ENCODE assay signal across 18 cellular contexts in the genomic region with DNA sequence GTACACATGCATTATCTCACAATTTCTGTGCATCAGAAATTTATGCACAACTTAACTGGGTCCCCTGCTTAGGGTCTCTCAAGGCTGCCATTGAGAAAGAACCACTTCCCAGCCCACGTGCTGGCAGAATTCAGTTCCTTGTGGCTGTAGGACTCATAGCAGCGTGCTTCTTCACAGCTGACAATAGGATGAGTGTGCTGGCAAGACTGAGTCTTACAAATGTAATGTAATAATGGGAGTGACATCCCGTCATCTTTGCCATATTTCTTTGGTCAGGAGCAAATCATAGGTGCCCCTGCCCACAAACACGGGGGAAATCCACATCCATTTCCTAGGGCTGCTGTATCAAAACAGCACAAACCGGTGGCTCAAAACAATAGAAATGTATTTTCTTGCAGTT.
DNase-seq lines count a peak whose midpoint lies in the region; TF ChIP-seq lines count a peak whose summit lies in the region.
"Had no signal": no experiment of that assay in that cellular context is flagged by ENCODE, and none has a peak within 500 bp of the region (broad histone marks: within the 10 kb centered on the region; RNA-seq: fewer than 3 reads in every experiment).

No MANE protein-coding gene starts in this region.

- DNase-seq in HCEC 1CT: peak; percentile 73
- peak; percentile 82 for DNase-seq in RKO (ENCODE audit: low spot score)
- peak; percentile 45 for DNase-seq in epithelial cell of prostate (ENCODE audit: low read depth, low spot score)
- peak; percentile 59 for DNase-seq in stromal cell of bone marrow (ENCODE audit: low read depth)
- DNase-seq in ascending aorta (ENCODE audit: low spot score in 2 of 2): no peak
- no peak for DNase-seq in NCI-H446 treated with DMSO at 0.1 percent for 48 hours (lab: John Stamatoyannopoulos, UW)
- no peak for DNase-seq in pons (ENCODE audit: low spot score)
- DNase-seq: activated CD4-positive, alpha-beta T cell treated with anti-CD3 and anti-CD28 coated beads, Interleukin-2, amount 50 U/mL, for 1 hour; activated CD8-positive, alpha-beta memory T cell treated with anti-CD3 and anti-CD28 coated beads, Interleukin-2, amount 50 U/mL, for 48 hours; activated effector memory CD4-positive, alpha-beta T cell treated with anti-CD3 and anti-CD28 coated beads, Interleukin-2, amount 50 U/mL, for 16 hours; amniotic stem cell; esophagus squamous epithelium; heart left ventricle; left ventricle myocardium inferior; NCI-H1930; NCI-H446; right lobe of liver; T-cell had no signal

- no peaks in the 10 kb centered on the region for H3K27me3 ChIP-seq in ascending aorta
- H3K27me3 ChIP-seq: esophagus squamous epithelium, heart left ventricle, right lobe of liver had no signal

- no peaks in the 10 kb centered on the region for H3K4me1 ChIP-seq in ascending aorta
- H3K4me1 ChIP-seq: esophagus squamous epithelium had no signal

- H3K9me3 ChIP-seq in ascending aorta: no peaks in the 10 kb centered on the region
- H3K9me3 ChIP-seq: esophagus squamous epithelium, heart left ventricle, left ventricle myocardium inferior, right lobe of liver had no signal

- H3K4me3 ChIP-seq in ascending aorta: no peak overlapping the region
- H3K4me3 ChIP-seq: esophagus squamous epithelium, heart left ventricle, left ventricle myocardium inferior, right lobe of liver had no signal

- H3K27ac ChIP-seq in epithelial cell of prostate (peak overlapping the region; percentile 16), ascending aorta (no peak overlapping the region)
- H3K27ac ChIP-seq: esophagus squamous epithelium, heart left ventricle, left ventricle myocardium inferior, right lobe of liver had no signal

- no peak for TF ChIP-seq CTCF in ascending aorta (IDR thresholded peaks at IDR 0.05)

- intact Hi-C loops in ascending aorta (cut with DNase I): no loop called here

- H3K36me3 ChIP-seq in ascending aorta: peaks cover 10 to 27% of the 10 kb centered on the region in 2 donors

Comparison
In these comparisons a context has a peak if more than half of its experiments do, and no peak if none do; other contexts are left out.
1. DNase-seq: peak in HCEC 1CT (single experiment), RKO (single experiment), epithelial cell of prostate (single experiment) and stromal cell of bone marrow (single experiment); none in ascending aorta (0 of 2), NCI-H446 treated with DMSO at 0.1 percent for 48 hours (single experiment) and pons (single experiment).